8 cellular contexts compared by ENCODE assay signal in the genomic region with DNA sequence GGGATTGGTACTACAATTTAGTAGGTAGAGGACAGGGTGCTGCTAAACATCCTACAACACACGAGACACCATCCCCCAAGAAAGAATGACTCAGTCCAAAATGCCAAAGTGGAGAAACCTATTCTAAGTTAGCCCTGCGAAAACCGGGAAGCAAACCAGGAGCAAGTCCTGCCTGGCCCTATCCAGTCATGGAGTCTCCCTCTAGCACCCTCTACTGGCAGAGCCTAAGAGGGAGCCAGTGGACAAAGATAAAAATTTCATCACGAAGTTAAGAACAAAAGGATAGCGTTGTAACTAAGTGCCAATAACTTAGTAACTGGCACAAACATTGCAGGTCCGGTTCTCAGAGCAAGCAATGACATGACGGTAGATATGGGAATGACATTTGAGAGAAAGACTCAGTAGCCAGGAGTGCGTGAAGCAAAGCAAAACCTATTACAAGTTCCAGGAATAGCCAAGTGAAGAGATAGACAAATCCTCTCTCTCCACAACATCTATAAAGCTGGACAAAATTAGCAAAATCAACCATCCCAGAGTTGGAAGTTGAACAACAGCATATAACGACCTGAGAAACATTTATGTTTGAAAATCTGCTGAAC.
DNase-seq lines count a peak whose midpoint lies in the region; ATAC-seq and TF ChIP-seq lines count a peak whose summit lies in the region.

No MANE protein-coding gene starts in this region.

- DNase-seq in ACHN (peak; percentile 62), NCI-H1105 (lab: John Stamatoyannopoulos, UW) (peak; percentile 2), T1000 (lab: John Stamatoyannopoulos, UW) (peak; percentile 30), fibroblast of the aortic adventitia (ENCODE audit: low read depth) (peak; percentile 65), nucleus accumbens (lab: John Stamatoyannopoulos, UW) (peak in 38 of 56 donors; percentile 1 to 55 (median 17)), cortex of kidney (lab: John Stamatoyannopoulos, UW) (no peak)

- in situ Hi-C loops in ACHN (cut with HindIII; ENCODE audit: low pct_ligation_motif_present, low pct_unique_long_range_greater_than_20kb, low sequenced_read_pairs) = no loop called here

- peak; percentile 87 for TF ChIP-seq CTCF in GM12872 (IDR thresholded peaks at IDR 0.05; ENCODE audit: insufficient read depth, low read depth, low read length)
- TF ChIP-seq CTCF in fibroblast of the aortic adventitia (IDR thresholded peaks at IDR 0.05; ENCODE audit: insufficient read depth, low read length) = peak; percentile 85

- no peak for ATAC-seq in GM19463 (IDR thresholded peaks at IDR 0.05; ENCODE audit: unreplicated experiment)

- no peak overlapping the region for H3K4me3 ChIP-seq in fibroblast of the aortic adventitia (ENCODE audit: low read depth, low read length)
